ENCODE assay signal across 1 cellular context in the genomic region with DNA sequence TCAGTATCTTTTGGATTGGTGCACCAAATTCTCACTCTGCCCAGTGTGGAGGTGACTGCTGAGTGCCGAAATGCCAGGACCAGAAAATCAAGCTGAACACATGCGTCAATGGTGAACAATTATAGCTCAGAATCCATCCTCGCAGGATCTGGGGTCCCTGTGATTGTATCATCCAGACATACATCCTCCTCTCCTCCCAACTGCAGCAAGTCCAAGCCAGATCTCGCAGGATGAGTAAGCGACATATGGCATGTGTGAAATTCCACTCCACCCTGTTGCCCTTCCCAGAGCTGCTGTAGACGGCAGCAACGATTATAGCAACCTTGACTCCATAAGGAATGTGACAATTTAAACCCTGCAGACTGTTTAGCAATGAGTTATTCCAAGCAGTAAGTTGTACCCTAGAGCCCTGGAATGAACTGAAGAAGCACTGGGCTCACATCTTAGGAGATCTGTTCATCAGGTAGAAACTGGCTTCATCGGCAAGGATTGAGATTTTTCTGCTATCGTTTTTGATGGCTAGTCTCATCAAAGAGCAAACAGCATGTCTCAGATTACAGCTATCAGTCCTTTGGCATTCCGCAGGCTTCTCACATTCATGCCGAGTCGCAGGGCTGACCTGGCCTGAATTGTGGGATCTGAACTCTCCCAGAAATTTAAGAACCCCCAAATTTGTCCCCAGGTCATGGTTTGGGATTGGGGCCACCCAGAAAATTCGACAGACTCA.
TF ChIP-seq lines count a peak whose summit lies in the region.

No MANE protein-coding gene starts in this region.

TF ChIP-seq in H1, 55 proteins besides CTCF, POLR2A, EP300 and RAD21:
- TF ChIP-seq BCL11A (IDR thresholded peaks at IDR 0.05; ENCODE audit: low read depth in 2 of 2, low read length in 2 of 2) (no peak), JUND (IDR thresholded peaks at IDR 0.05; ENCODE audit: low read length) (no peak), KDM4A (IDR thresholded peaks at IDR 0.05; ENCODE audit: low read depth, low read length, severe bottlenecking) (no peak), GABPA (IDR thresholded peaks at IDR 0.05; ENCODE audit: borderline replicate concordance, insufficient read depth, low read length) (no peak), SAP30 (IDR thresholded peaks at IDR 0.05; ENCODE audit: insufficient read depth, insufficient replicate concordance, low read length) (no peak), PHF8 (conservative IDR thresholded peaks at IDR 0.05; ENCODE audit: low read depth, low read length) (no peak), HDAC6 (IDR thresholded peaks at IDR 0.05; ENCODE audit: low read depth, low read length) (no peak), CHD1 (IDR thresholded peaks at IDR 0.05; ENCODE audit: low read depth, low read length) (no peak), SP1 (IDR thresholded peaks at IDR 0.05; ENCODE audit: low read depth, low read length) (0 out of 2 replicates have a peak, but pooled peaks have one; percentile 13), HDAC2 (IDR thresholded peaks at IDR 0.05; ENCODE audit: borderline replicate concordance in 1 of 2, low read depth in 2 of 2, low read length in 2 of 2) (no peak), CHD2 (IDR thresholded peaks at IDR 0.05; ENCODE audit: low read length) (no peak), NANOG (IDR thresholded peaks at IDR 0.05; ENCODE audit: insufficient read depth, low read depth, low read length, poor library complexity, severe bottlenecking) (no peak), YY1 (IDR thresholded peaks at IDR 0.05; ENCODE audit: low read depth, low read length) (no peak), RFX5 (IDR thresholded peaks at IDR 0.05; ENCODE audit: borderline replicate concordance, low read depth, low read length) (no peak), SP4 (IDR thresholded peaks at IDR 0.05; ENCODE audit: low read length) (no peak), FOSL1 (IDR thresholded peaks at IDR 0.05; ENCODE audit: insufficient read depth, low read depth, low read length) (no peak), MAFK (IDR thresholded peaks at IDR 0.05; ENCODE audit: low read depth, low read length) (no peak), RNF2 (IDR thresholded peaks at IDR 0.05; ENCODE audit: borderline replicate concordance, low read depth, low read length, missing control alignments, poor library complexity, severe bottlenecking) (no peak), TEAD4 (IDR thresholded peaks at IDR 0.05; ENCODE audit: low read depth, low read length) (peak; percentile 29; the same call in 1 of the 2 replicates)
- TF ChIP-seq, protein P1, sequence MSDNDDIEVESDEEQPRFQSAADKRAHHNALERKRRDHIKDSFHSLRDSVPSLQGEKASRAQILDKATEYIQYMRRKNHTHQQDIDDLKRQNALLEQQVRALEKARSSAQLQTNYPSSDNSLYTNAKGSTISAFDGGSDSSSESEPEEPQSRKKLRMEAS (IDR thresholded peaks at IDR 0.05) = 0 out of 2 replicates have a peak, but pooled peaks have one; percentile 17
- TF ChIP-seq, protein P2, sequence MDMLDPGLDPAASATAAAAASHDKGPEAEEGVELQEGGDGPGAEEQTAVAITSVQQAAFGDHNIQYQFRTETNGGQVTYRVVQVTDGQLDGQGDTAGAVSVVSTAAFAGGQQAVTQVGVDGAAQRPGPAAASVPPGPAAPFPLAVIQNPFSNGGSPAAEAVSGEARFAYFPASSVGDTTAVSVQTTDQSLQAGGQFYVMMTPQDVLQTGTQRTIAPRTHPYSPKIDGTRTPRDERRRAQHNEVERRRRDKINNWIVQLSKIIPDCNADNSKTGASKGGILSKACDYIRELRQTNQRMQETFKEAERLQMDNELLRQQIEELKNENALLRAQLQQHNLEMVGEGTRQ (IDR thresholded peaks at IDR 0.05; ENCODE audit: low read length) = no peak
